In genomic region chr5:178515019-178515418, GRCh38 we compare ENCODE assay signal across 18 cellular contexts.
"Had no signal": no experiment of that assay in that cellular context is flagged by ENCODE, and none has a peak within 500 bp of the region (broad histone marks: within the 10 kb centered on the region; RNA-seq: fewer than 3 reads in every experiment).

No MANE protein-coding gene starts in this region.

- H3K27me3 ChIP-seq: SJSA1 had no signal

- H3K27ac ChIP-seq: SJSA1, SK-N-MC had no signal

- H3K36me3 ChIP-seq: SJSA1 had no signal

- H3K4me3 ChIP-seq: SJSA1, SK-N-MC had no signal

- DNase-seq: KBM-7, NCI-H1092, NCI-H1105 treated with DMSO at 0.1 percent for 48 hours, NCI-H1417 treated with DMSO at 0.1 percent for 48 hours, NCI-H146, NCI-H1694 treated with DMSO at 0.1 percent for 48 hours, NCI-H1930, NCI-H2081, NCI-H2107, NCI-H2227 treated with DMSO at 0.1 percent for 48 hours, NCI-H524 treated with DMSO at 0.1 percent for 48 hours, NCI-H69, NCI-H774, Right ventricle myocardium superior, RPMI8226, SIG-M5 had no signal

- H3K4me1 ChIP-seq: SJSA1 had no signal
